Comparison of ENCODE assay signal across 8 cellular contexts in genomic region chr6:44655368-44656342, GRCh38.
A peak's percentile ranks its signal among the peaks of the same experiment; 100 is the strongest.
DNase-seq lines count a peak whose midpoint lies in the region; ATAC-seq, FAIRE-seq and TF ChIP-seq lines count a peak whose summit lies in the region.

No MANE protein-coding gene starts in this region.

- intact Hi-C loops in mammary epithelial cell (cut with micrococcal nuclease): loop anchor here (1.0 to 2.0 kb wide), 5 partner anchors 181 to 1267 kb away; partner anchors contain the start of gene SUPT3H
- intact Hi-C loops in kidney (cut with DNase I): no loop called here

- H3K27ac ChIP-seq in C4-2B (no peak overlapping the region; the same call in 1 of the 2 replicates), mammary epithelial cell (ENCODE audit: insufficient read depth, low read depth, low read length) (no peak overlapping the region), kidney (ENCODE audit: low read depth in 2 of 2, low read length in 2 of 2) (no peak overlapping the region)

- WGBS in mammary epithelial cell (ENCODE audit: low coverage, missing lambda C conversion rate): 35% methylated on average over 26 of the region's 26 CpGs

- TF ChIP-seq CTCF in C4-2B (conservative IDR thresholded peaks at IDR 0.05) (peak; percentile 97), mammary epithelial cell (conservative IDR thresholded peaks at IDR 0.05 in 1 of 2, IDR thresholded peaks at IDR 0.05 in 1 of 2; ENCODE audit: extremely low read depth in 1 of 2, insufficient read depth in 1 of 2, low read depth in 1 of 2, low read length in 2 of 2) (peak; percentile 88 to 93), kidney (IDR thresholded peaks at IDR 0.05; ENCODE audit: borderline replicate concordance, extremely low read depth, insufficient read depth) (peak; percentile 83)

- H3K4me3 ChIP-seq in mammary epithelial cell (replicated peaks in 1 of 3; ENCODE audit: insufficient read depth in 1 of 3, low read depth in 2 of 3, low read length in 3 of 3) (no peak overlapping the region), kidney (ENCODE audit: low read length in 2 of 2) (no peak overlapping the region)

- no peak for TF ChIP-seq POLR2A in H54 (IDR thresholded peaks at IDR 0.05; ENCODE audit: low read depth, low read length)

- ATAC-seq in HG02571 (IDR thresholded peaks at IDR 0.05; ENCODE audit: unreplicated experiment): no peak

- H3K79me2 ChIP-seq in mammary epithelial cell (ENCODE audit: insufficient read depth, low read length): no peaks in the 10 kb centered on the region

- CTCF ChIA-PET in mammary epithelial cell (lab: Charles Lee; ENCODE audit: low non-redundant PET): interaction anchor here (0.5 to 1.1 kb wide), 3 partner anchors 160 to 1059 kb away, joined by 3 to 10 read pairs (median 4); no protein-coding TSS in a partner anchor

- peak overlapping the region; percentile 74 for H2AFZ ChIP-seq in mammary epithelial cell (ENCODE audit: low read depth, low read length)

- DNase-seq in H54 (ENCODE audit: insufficient read length, low spot score): peak; percentile 82
- peak; percentile 45 for DNase-seq in NCI-H2171 treated with DMSO at 0.1 percent for 48 hours (lab: John Stamatoyannopoulos, UW)
- peak; percentile 18 to 61 (median 40) for DNase-seq in activated CD4-positive, CD25-positive, alpha-beta regulatory T cell (lab: John Stamatoyannopoulos, UW)
- DNase-seq in mammary epithelial cell: peak; percentile 22
- DNase-seq in kidney: peak; percentile 90
- peak; percentile 23 to 64 for DNase-seq in stimulated activated CD4-positive, alpha-beta T cell treated with anti-CD3 and anti-CD28 coated beads, Interleukin-1b, Interleukin-23, amount 100 ng/mL, for 1 hour (ENCODE audit: low read depth in 2 of 2)

- H3K4me1 ChIP-seq in mammary epithelial cell (ENCODE audit: insufficient read depth, low read length): peaks cover 9% of the 10 kb centered on the region
- peaks cover 0 to 7% of the 10 kb centered on the region in 2 donors for H3K4me1 ChIP-seq in kidney (ENCODE audit: control insufficient read depth in 1 of 2, insufficient read depth in 1 of 2, low read depth in 1 of 2, low read length in 2 of 2)

- H3K27me3 ChIP-seq in mammary epithelial cell (ENCODE audit: insufficient read depth, low read length): no peaks in the 10 kb centered on the region

- FAIRE-seq in H54 (lab: Jason Lieb, UNC) (no peak), kidney (lab: Jason Lieb, UNC) (no peak)

- peak overlapping the region; percentile 26 for H3K4me2 ChIP-seq in mammary epithelial cell (ENCODE audit: insufficient read depth, low read depth, low read length)

- H3K36me3 ChIP-seq in mammary epithelial cell (ENCODE audit: insufficient read depth, low read length) (no peaks in the 10 kb centered on the region), kidney (ENCODE audit: control insufficient read depth in 1 of 2, insufficient read depth in 2 of 2, low read length in 2 of 2) (no peaks in the 10 kb centered on the region)

- H3K9ac ChIP-seq in mammary epithelial cell (ENCODE audit: insufficient read depth, low read length) (no peak overlapping the region), kidney (ENCODE audit: low read length in 2 of 2) (no peak overlapping the region)

- BruUV-seq in mammary epithelial cell (replicated peaks; lab: Mats Ljungman, UMichigan): no TSS peak

- in situ Hi-C loops in mammary epithelial cell (cut with MboI; ENCODE audit: low sequenced_read_pairs in 2 of 2): loop anchor here (5.0 to 25.0 kb wide), 4 partner anchors 762 to 1257 kb away; no protein-coding TSS in a partner anchor

- no peaks in the 10 kb centered on the region for H3K9me3 ChIP-seq in mammary epithelial cell (replicated peaks; ENCODE audit: insufficient read depth, low read length)
- no peaks in the 10 kb centered on the region for H3K9me3 ChIP-seq in kidney (ENCODE audit: control insufficient read depth in 1 of 2, low read length in 2 of 2)

- H4K20me1 ChIP-seq in mammary epithelial cell (ENCODE audit: insufficient read depth, low read length): no peaks in the 10 kb centered on the region

- dilution Hi-C loops in mammary epithelial cell (cut with HindIII; ENCODE audit: low sequenced_read_pairs): no loop called here

Comparison
In these comparisons a context has a peak if more than half of its experiments do, and no peak if none do; other contexts are left out.
1. DNase-seq: peak in every context shown above with its lines; median percentile 90 in kidney; 82 in H54; 45 in NCI-H2171 treated with DMSO at 0.1 percent for 48 hours; 44 in stimulated activated CD4-positive, alpha-beta T cell treated with anti-CD3 and anti-CD28 coated beads, Interleukin-1b, Interleukin-23, amount 100 ng/mL, for 1 hour; 40 in activated CD4-positive, CD25-positive, alpha-beta regulatory T cell; 22 in mammary epithelial cell.